Comparison of ENCODE assay signal across 34 cellular contexts in the genomic region with DNA sequence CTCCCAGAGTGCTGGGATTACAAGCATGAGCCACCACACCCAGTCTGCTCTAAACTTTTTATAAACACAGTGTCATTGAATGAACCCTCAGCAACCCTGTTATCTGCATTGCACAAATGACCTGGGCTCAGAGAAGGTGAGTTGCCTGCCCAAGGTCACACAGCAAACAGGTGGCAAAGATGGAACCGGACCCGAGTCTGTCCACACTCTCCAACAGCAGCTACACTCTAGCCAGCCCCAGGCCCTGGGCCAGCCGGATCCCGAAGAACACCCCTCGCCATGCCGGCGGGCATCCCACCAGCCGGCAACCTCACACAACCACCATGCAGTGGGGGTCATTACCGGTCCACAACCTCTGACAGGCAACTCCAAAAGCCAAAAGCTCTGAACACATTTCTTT. TPM values are rescaled to one million over a fixed set of nuclear protein-coding genes. Genes with fewer than 3 reads are reported as not detected.
"Had no signal": no experiment of that assay in that cellular context is flagged by ENCODE, and none has a peak within 500 bp of the region (broad histone marks: within the 10 kb centered on the region; RNA-seq: fewer than 3 reads in every experiment).

No MANE protein-coding gene starts in this region.

- H3K4me1 ChIP-seq: ascending aorta, colonic mucosa, Peyer's patch, SJSA1 had no signal

- H3K4me1 Mint-ChIP-seq: activated CD4-positive, alpha-beta T cell treated with anti-CD3 and anti-CD28 coated beads, Interleukin-2, amount 10 ng/mL, durations not matched to agents 24 days and 14 days; activated naive CD4-positive, alpha-beta T cell treated with anti-CD3 and anti-CD28 coated beads, Interleukin-2, amount 50 U/mL, for 24 hours; activated T-helper 17 cell treated with anti-CD3 and anti-CD28 coated beads, Interleukin-2, amount 50 U/mL, for 72 hours had no signal

- ATAC-seq: activated CD8-positive, alpha-beta T cell treated with anti-CD3 and anti-CD28 coated beads for 36 hours; activated T-cell treated with anti-CD3 and anti-CD28 coated beads, Interleukin-2, amount 50 U/mL, for 72 hours; activated T-helper 17 cell treated with anti-CD3 and anti-CD28 coated beads, Interleukin-2, amount 50 U/mL, for 72 hours; PC-3 had no signal

- H3K4me3 Mint-ChIP-seq: activated CD4-positive, alpha-beta T cell treated with anti-CD3 and anti-CD28 coated beads, Interleukin-2, amount 10 ng/mL, durations not matched to agents 24 days and 14 days; activated CD8-positive, alpha-beta T cell treated with anti-CD3 and anti-CD28 coated beads for 36 hours; activated naive CD4-positive, alpha-beta T cell treated with anti-CD3 and anti-CD28 coated beads, Interleukin-2, amount 50 U/mL, for 24 hours; activated naive CD8-positive, alpha-beta T cell treated with anti-CD3 and anti-CD28 coated beads, Interleukin-2, amount 10 ng/mL, durations not matched to agents 7 days and 5 days; activated T-cell treated with anti-CD3 and anti-CD28 coated beads, Interleukin-2, amount 50 U/mL, for 72 hours; activated T-helper 17 cell treated with anti-CD3 and anti-CD28 coated beads, Interleukin-2, amount 50 U/mL, for 72 hours; central memory CD8-positive, alpha-beta T cell; T-helper 1 cell treated with Interleukin-12 subunit alpha and Interleukin-12 subunit beta and Interleukin-4 antibody, amounts not matched to agents 30 μg/mL and 1 μg/mL, for 36 hours; T-helper 2 cell treated with Interferon-gamma antibody and Interleukin-4, amounts not matched to agents 5 μg/mL and 100 μg/mL, for 36 hours had no signal

- H3K4me3 ChIP-seq: ascending aorta, cardiac muscle cell, colonic mucosa, Peyer's patch, SJSA1 had no signal

- DNase-seq: activated CD4-positive, alpha-beta T cell treated with anti-CD3 and anti-CD28 coated beads, Interleukin-2, amount 10 ng/mL, durations not matched to agents 24 days and 14 days; activated CD4-positive, alpha-beta T cell treated with anti-CD3 and anti-CD28 coated beads, Interleukin-2, amount 50 U/mL, for 4 hours; activated CD8-positive, alpha-beta T cell treated with anti-CD3 and anti-CD28 coated beads for 36 hours; activated gamma-delta T cell; activated naive CD4-positive, alpha-beta T cell treated with Interleukin-2 at 50 U/mL for 16 hours; activated naive CD8-positive, alpha-beta T cell treated with anti-CD3 and anti-CD28 coated beads, Interleukin-2, amount 10 ng/mL, durations not matched to agents 7 days and 5 days; activated T-cell treated with anti-CD3 and anti-CD28 coated beads, Interleukin-2, amount 50 U/mL, for 1 hour; activated T-cell treated with anti-CD3 and anti-CD28 coated beads, Interleukin-2, amount 50 U/mL, for 72 hours; amygdala; colonic mucosa; NCI-H1105; NCI-H1417 treated with DMSO at 0.1 percent for 48 hours; NCI-H187 treated with DMSO at 0.1 percent for 48 hours; NCI-H2081; NCI-H2171 treated with DMSO at 0.1 percent for 48 hours; NCI-H226; NCI-H524 treated with DMSO at 0.1 percent for 48 hours; PC-3; Peyer's patch; RPMI8226; SHP77 treated with DMSO at 0.1 percent for 48 hours; SK-N-SH had no signal

- H3K27ac ChIP-seq: ascending aorta, cardiac muscle cell, colonic mucosa, Peyer's patch, SJSA1 had no signal

- H3K36me3 ChIP-seq: colonic mucosa had no signal

- H3K27ac Mint-ChIP-seq: activated CD4-positive, alpha-beta T cell treated with anti-CD3 and anti-CD28 coated beads, Interleukin-2, amount 10 ng/mL, durations not matched to agents 24 days and 14 days; activated CD8-positive, alpha-beta T cell treated with anti-CD3 and anti-CD28 coated beads for 36 hours; activated naive CD4-positive, alpha-beta T cell treated with anti-CD3 and anti-CD28 coated beads, Interleukin-2, amount 50 U/mL, for 24 hours; activated naive CD8-positive, alpha-beta T cell treated with anti-CD3 and anti-CD28 coated beads, Interleukin-2, amount 10 ng/mL, durations not matched to agents 7 days and 5 days; activated T-cell treated with anti-CD3 and anti-CD28 coated beads, Interleukin-2, amount 50 U/mL, for 72 hours; activated T-helper 17 cell treated with anti-CD3 and anti-CD28 coated beads, Interleukin-2, amount 50 U/mL, for 72 hours; T-helper 1 cell treated with Interleukin-12 subunit alpha and Interleukin-12 subunit beta and Interleukin-4 antibody, amounts not matched to agents 30 μg/mL and 1 μg/mL, for 36 hours; T-helper 2 cell treated with Interferon-gamma antibody and Interleukin-4, amounts not matched to agents 5 μg/mL and 100 μg/mL, for 36 hours had no signal

- H3K27me3 Mint-ChIP-seq: activated CD4-positive, alpha-beta T cell treated with anti-CD3 and anti-CD28 coated beads, Interleukin-2, amount 10 ng/mL, durations not matched to agents 24 days and 14 days; activated CD8-positive, alpha-beta T cell treated with anti-CD3 and anti-CD28 coated beads for 36 hours; activated naive CD4-positive, alpha-beta T cell treated with anti-CD3 and anti-CD28 coated beads, Interleukin-2, amount 50 U/mL, for 24 hours; activated naive CD8-positive, alpha-beta T cell treated with anti-CD3 and anti-CD28 coated beads, Interleukin-2, amount 10 ng/mL, durations not matched to agents 7 days and 5 days; activated T-helper 17 cell treated with anti-CD3 and anti-CD28 coated beads, Interleukin-2, amount 50 U/mL, for 72 hours; central memory CD8-positive, alpha-beta T cell had no signal

- H3K9me3 Mint-ChIP-seq: activated CD4-positive, alpha-beta T cell treated with anti-CD3 and anti-CD28 coated beads, Interleukin-2, amount 10 ng/mL, durations not matched to agents 24 days and 14 days; activated CD8-positive, alpha-beta T cell treated with anti-CD3 and anti-CD28 coated beads for 36 hours; activated naive CD4-positive, alpha-beta T cell treated with anti-CD3 and anti-CD28 coated beads, Interleukin-2, amount 50 U/mL, for 24 hours; activated naive CD8-positive, alpha-beta T cell treated with anti-CD3 and anti-CD28 coated beads, Interleukin-2, amount 10 ng/mL, durations not matched to agents 7 days and 5 days; activated T-cell treated with anti-CD3 and anti-CD28 coated beads, Interleukin-2, amount 50 U/mL, for 72 hours; activated T-helper 17 cell treated with anti-CD3 and anti-CD28 coated beads, Interleukin-2, amount 50 U/mL, for 72 hours; central memory CD8-positive, alpha-beta T cell; T-helper 1 cell treated with Interleukin-12 subunit alpha and Interleukin-12 subunit beta and Interleukin-4 antibody, amounts not matched to agents 30 μg/mL and 1 μg/mL, for 36 hours; T-helper 2 cell treated with Interferon-gamma antibody and Interleukin-4, amounts not matched to agents 5 μg/mL and 100 μg/mL, for 36 hours had no signal

- H3K9me3 ChIP-seq: ascending aorta, colonic mucosa, Peyer's patch, SJSA1, SK-N-SH had no signal

RNA-seq across cellular contexts. Expression of a gene that starts 15.4 kb away (rescaled TPM):
- total RNA-seq: activated CD4-positive, alpha-beta T cell treated with anti-CD3 and anti-CD28 coated beads, Interleukin-2, amount 10 ng/mL, durations not matched to agents 24 days and 14 days; activated CD8-positive, alpha-beta memory T cell treated with anti-CD3 and anti-CD28 coated beads for 36 hours; activated CD8-positive, alpha-beta T cell treated with anti-CD3 and anti-CD28 coated beads for 36 hours; activated naive CD8-positive, alpha-beta T cell treated with anti-CD3 and anti-CD28 coated beads, Interleukin-2, amount 10 ng/mL, durations not matched to agents 7 days and 5 days; ascending aorta; colonic mucosa; Peyer's patch had no signal

RNA-seq across cellular contexts. Expression of a gene that starts 33.2 kb away (rescaled TPM):
- total RNA-seq: activated CD4-positive, alpha-beta T cell treated with anti-CD3 and anti-CD28 coated beads, Interleukin-2, amount 10 ng/mL, durations not matched to agents 24 days and 14 days; activated CD8-positive, alpha-beta memory T cell treated with anti-CD3 and anti-CD28 coated beads for 36 hours; activated CD8-positive, alpha-beta T cell treated with anti-CD3 and anti-CD28 coated beads for 36 hours; activated naive CD8-positive, alpha-beta T cell treated with anti-CD3 and anti-CD28 coated beads, Interleukin-2, amount 10 ng/mL, durations not matched to agents 7 days and 5 days; activated T-cell treated with anti-CD3 and anti-CD28 coated beads, Interleukin-2, amount 50 U/mL, for 72 hours; activated T-helper 17 cell treated with anti-CD3 and anti-CD28 coated beads, Interleukin-2, amount 50 U/mL, for 72 hours; ascending aorta; chondrocyte; M059J; NCI-H460; PC-3; Peyer's patch; SJSA1 had no signal
